ENCODE assay signal across 25 cellular contexts in genomic region chr5:82815871-82816270, GRCh38.
DNase-seq lines count a peak whose midpoint lies in the region; ATAC-seq, FAIRE-seq and TF ChIP-seq lines count a peak whose summit lies in the region.
"Had no signal": no experiment of that assay in that cellular context is flagged by ENCODE, and none has a peak within 500 bp of the region (broad histone marks: within the 10 kb centered on the region; RNA-seq: fewer than 3 reads in every experiment).

No MANE protein-coding gene starts in this region.

- H2BK12ac ChIP-seq in H1 (ENCODE audit: low read depth, low read length) = no peak overlapping the region

- FAIRE-seq in H1 (lab: Jason Lieb, UNC) = no peak

- no peaks in the 10 kb centered on the region for H4K20me1 ChIP-seq in H1 (replicated peaks in 1 of 2; ENCODE audit: control insufficient read depth in 1 of 2, insufficient read depth in 2 of 2, low read length in 2 of 2)
- H4K20me1 ChIP-seq: BLaER1 had no signal

- no peak overlapping the region for H3K4ac ChIP-seq in H1 (replicated peaks; ENCODE audit: insufficient read length, low read depth, low read length)

- no peak for TF ChIP-seq RAD21 in H1 (IDR thresholded peaks at IDR 0.05 in 1 of 2, conservative IDR thresholded peaks at IDR 0.05 in 1 of 2; ENCODE audit: low read depth in 2 of 2, low read length in 2 of 2)

- no peak overlapping the region for H3K56ac ChIP-seq in H1 (replicated peaks; ENCODE audit: insufficient read length, low read depth, low read length)

- no peaks in the 10 kb centered on the region for H3K79me2 ChIP-seq in H1 (ENCODE audit: control insufficient read depth in 1 of 2, insufficient read depth in 2 of 2, low read length in 2 of 2)

- H3K9me3 ChIP-seq in SJCRH30 (replicated peaks) (no peaks in the 10 kb centered on the region), H1 (ENCODE audit: insufficient read depth in 2 of 2, low read depth in 1 of 2, low read length in 1 of 2) (no peaks in the 10 kb centered on the region)
- H3K9me3 ChIP-seq: BLaER1, gastrocnemius medialis, lower lobe of right lung, MG63, mucosa of descending colon had no signal

- no peak overlapping the region for H3K9ac ChIP-seq in H1 (replicated peaks in 1 of 4; ENCODE audit: extremely low read depth in 1 of 4, low read depth in 3 of 4, low read length in 3 of 4)
- H3K9ac ChIP-seq: BLaER1 had no signal

- H2BK120ac ChIP-seq in H1 (replicated peaks; ENCODE audit: low read depth, low read length) = no peak overlapping the region

- TF ChIP-seq CTCF in H1 (IDR thresholded peaks at IDR 0.05; ENCODE audit: control extremely low read depth in 1 of 3, insufficient read depth in 1 of 3, low read depth in 1 of 3, low read length in 3 of 3) = no peak

- H3K27me3 ChIP-seq in SJCRH30 (no peaks in the 10 kb centered on the region), H1 (replicated peaks in 1 of 4; ENCODE audit: control insufficient read depth in 3 of 4, extremely low read depth in 1 of 4, insufficient read depth in 3 of 4, low read length in 3 of 4) (no peaks in the 10 kb centered on the region)
- H3K27me3 ChIP-seq: BLaER1, cardiac muscle cell, gastrocnemius medialis, MG63 had no signal

- TF ChIP-seq POLR2A in H1 (IDR thresholded peaks at IDR 0.05; ENCODE audit: control extremely low read depth in 1 of 2, low read depth in 2 of 2, low read length in 2 of 2) (no peak), GM18505 (IDR thresholded peaks at IDR 0.05; ENCODE audit: borderline replicate concordance, extremely low read depth, insufficient read depth, insufficient read length) (no peak)

- no peak overlapping the region for H2BK15ac ChIP-seq in H1 (ENCODE audit: low read length)

- DNase-seq in HuH-7 (ENCODE audit: low spot score) (peak; percentile 6), SJCRH30 (peak; percentile 6 to 58), H1 (ENCODE audit: low read depth in 1 of 2, low spot score in 2 of 2) (no peak), myocyte (ENCODE audit: low read depth) (peak; percentile 21), NK-92 (lab: John Stamatoyannopoulos, UW; ENCODE audit: unreplicated experiment) (no peak), posterior vena cava (ENCODE audit: low spot score) (no peak)
- DNase-seq: activated CD4-positive, alpha-beta memory T cell treated with anti-CD3 and anti-CD28 coated beads for 36 hours; activated CD4-positive, CD25-positive, alpha-beta regulatory T cell treated with anti-CD3 and anti-CD28 coated beads, Interleukin-2, amount 50 U/mL, for 72 hours; activated naive CD4-positive, alpha-beta T cell treated with Interleukin-2 at 50 U/mL for 16 hours; effector memory CD4-positive, alpha-beta T cell; gastrocnemius medialis; GOT3; kidney glomerular epithelial cell; lower lobe of right lung; MG63; mucosa of descending colon; NCI-H1930; nephron progenitor cell; NK-92 treated with Interleukin-12 subunit alpha and Interleukin-12 subunit beta, amount 100 ng/mL, for 24 hours; SHP77 treated with DMSO at 0.1 percent for 48 hours had no signal

- H4K91ac ChIP-seq in H1 (replicated peaks; ENCODE audit: insufficient read length, low read length) = no peak overlapping the region

- H3K14ac ChIP-seq in H1 (ENCODE audit: insufficient read length) = no peak overlapping the region

- H3K23ac ChIP-seq in H1 (ENCODE audit: insufficient read length) = no peak overlapping the region

- no peak overlapping the region for H3K18ac ChIP-seq in H1 (ENCODE audit: extremely low read depth, low read length)

- H2AK5ac ChIP-seq in H1 (ENCODE audit: low read depth, low read length) = no peak overlapping the region

- CTCF ChIA-PET in H1 (lab: Charles Lee; ENCODE audit: partially characterized antibody) = no interaction called here

- POLR2A ChIA-PET in H1 (lab: Charles Lee; ENCODE audit: partially characterized antibody) = no interaction called here

- H3K4me2 ChIP-seq in H1 (ENCODE audit: insufficient read depth in 1 of 2, low read depth in 2 of 2, low read length in 2 of 2) = no peak overlapping the region
- H3K4me2 ChIP-seq: BLaER1 had no signal

- H3K23me2 ChIP-seq in H1 (ENCODE audit: low read depth, low read length) = no peaks in the 10 kb centered on the region

- H3K4me1 ChIP-seq in SJCRH30 = peaks cover 11% of the 10 kb centered on the region
- peaks cover 0 to 10% (median 3%) of the 10 kb centered on the region in 4 experiments; a peak in 3 of 7 replicates for H3K4me1 ChIP-seq in H1 (replicated peaks in 1 of 4; ENCODE audit: control insufficient read depth in 3 of 4, insufficient read depth in 4 of 4, low read length in 3 of 4)
- H3K4me1 ChIP-seq: gastrocnemius medialis, lower lobe of right lung had no signal

- no peak overlapping the region for H3K4me3 ChIP-seq in SJCRH30
- no peak overlapping the region for H3K4me3 ChIP-seq in H1 (ENCODE audit: extremely low read depth in 1 of 4, insufficient read depth in 2 of 4, low read depth in 3 of 4, low read length in 4 of 4)
- H3K4me3 ChIP-seq: BLaER1, cardiac muscle cell, coronary artery, gastrocnemius medialis, lower lobe of right lung, MG63, mucosa of descending colon had no signal

- no peaks in the 10 kb centered on the region for H3K79me1 ChIP-seq in H1 (ENCODE audit: low read depth, low read length)

- H2BK5ac ChIP-seq in H1 (ENCODE audit: low read depth, low read length) = no peak overlapping the region

- intact Hi-C loops in posterior vena cava (cut with DNase I) = no loop called here

- H2AFZ ChIP-seq in H1 (ENCODE audit: low read length) = 0 out of 2 replicates have a peak overlapping the region, but pooled peaks have one; percentile 38

- H3K27ac ChIP-seq in SJCRH30 = no peak overlapping the region
- H3K27ac ChIP-seq in H1 (ENCODE audit: low read depth, low read length) = no peak overlapping the region
- H3K27ac ChIP-seq: BLaER1, cardiac muscle cell, coronary artery, gastrocnemius medialis, lower lobe of right lung had no signal

- no peaks in the 10 kb centered on the region for H3K36me3 ChIP-seq in SJCRH30
- H3K36me3 ChIP-seq in H1 (ENCODE audit: control insufficient read depth in 2 of 4, insufficient read depth in 4 of 4, low read length in 3 of 4) = no peaks in the 10 kb centered on the region
- H3K36me3 ChIP-seq: BLaER1, cardiac muscle cell, gastrocnemius medialis, lower lobe of right lung, MG63 had no signal

- H4K8ac ChIP-seq in H1 (ENCODE audit: extremely low read depth, insufficient read depth, low read length) = no peak overlapping the region

- 22% methylated on average over 1 of the region's 1 CpG; no CpG with 5 or more reads in 1 of the 2 experiments for WGBS in H1 (ENCODE audit: extremely low coverage in 1 of 2, insufficient coverage in 1 of 2, insufficient read length in 1 of 2, insufficient replicate concordance in 2 of 2, low coverage in 1 of 2, low lambda C conversion rate in 2 of 2, missing lambda C conversion rate in 1 of 2), 2 experiments

- H4K5ac ChIP-seq in H1 (ENCODE audit: insufficient read length, low read depth, low read length) = no peak overlapping the region

- ATAC-seq in GM18505 (IDR thresholded peaks at IDR 0.05; ENCODE audit: unreplicated experiment) = no peak
- ATAC-seq: gastrocnemius medialis; lower lobe of right lung; mucosa of descending colon; stimulated activated memory B cell treated with anti-CD40 and anti-IgM and Interleukin-4, amounts not matched to agents 10 μg/mL and 1 μg/mL and 100 μg/mL, for 72 hours had no signal

- no peak for TF ChIP-seq EP300 in H1 (IDR thresholded peaks at IDR 0.05; ENCODE audit: borderline replicate concordance in 1 of 2, low read depth in 2 of 2, low read length in 2 of 2)

- H2BK20ac ChIP-seq in H1 (ENCODE audit: low read length) = no peak overlapping the region

TF ChIP-seq in H1, 55 proteins besides CTCF, POLR2A, EP300 and RAD21:
- no peak for TF ChIP-seq ZNF274 (IDR thresholded peaks at IDR 0.05; ENCODE audit: borderline replicate concordance, extremely low read depth, low read length)

Comparison
In these comparisons a context has a peak if more than half of its experiments do, and no peak if none do; other contexts are left out.
1. DNase-seq: peak in HuH-7 (single experiment), SJCRH30 (2 of 2) and myocyte (single experiment); none in H1 (0 of 2), NK-92 (single experiment) and posterior vena cava (single experiment).